In genomic region chr16:89484923-89485679, GRCh38 we compare ENCODE assay signal across 9 cellular contexts. TPM values are rescaled to one million over a fixed set of nuclear protein-coding genes. Genes with fewer than 3 reads are reported as not detected.
DNase-seq lines count a peak whose midpoint lies in the region; ATAC-seq and TF ChIP-seq lines count a peak whose summit lies in the region.
"Had no signal": no experiment of that assay in that cellular context is flagged by ENCODE, and none has a peak within 500 bp of the region (broad histone marks: within the 10 kb centered on the region; RNA-seq: fewer than 3 reads in every experiment).

No MANE protein-coding gene starts in this region.

- intact Hi-C loops in left ventricle myocardium superior (cut with micrococcal nuclease): loop anchor here (10.0 kb wide), 1 partner anchor 140 kb away; no protein-coding TSS in a partner anchor
- intact Hi-C loops in left cardiac atrium (cut with DNase I): loop anchor here in 1 of 2 donors (10.0 kb wide), 1 partner anchor 140 kb away; no protein-coding TSS in a partner anchor
- intact Hi-C loops in esophagus squamous epithelium (cut with DNase I): no loop called here
- intact Hi-C loops in ovary (cut with DNase I): loop anchor here in 2 of 4 donors (5.0 to 10.0 kb wide), 3 partner anchors 148 to 1583 kb away; no protein-coding TSS in a partner anchor

- H2AFZ ChIP-seq in OCI-LY1 (ENCODE audit: low read length): no peak overlapping the region

- no peak for TF ChIP-seq EP300 in ovary (IDR thresholded peaks at IDR 0.05)

- no peak overlapping the region; the same call in 1 of the 2 replicates for H3K9ac ChIP-seq in OCI-LY1 (ENCODE audit: low read length)

- no peaks in the 10 kb centered on the region for H3K9me3 Mint-ChIP-seq in type B pancreatic cell

- peaks cover 89% of the 10 kb centered on the region for H3K79me2 ChIP-seq in OCI-LY1 (ENCODE audit: insufficient read depth, low read length)

- no peaks in the 10 kb centered on the region for H3F3A ChIP-seq in OCI-LY1 (ENCODE audit: insufficient read depth, low read length)

- TF ChIP-seq CTCF in OCI-LY1 (IDR thresholded peaks at IDR 0.05; ENCODE audit: low read length) (no peak), esophagus squamous epithelium (IDR thresholded peaks at IDR 0.05) (no peak), type B pancreatic cell (conservative IDR thresholded peaks at IDR 0.05) (no peak), ovary (IDR thresholded peaks at IDR 0.05) (no peak)

- H3K4me1 ChIP-seq in OCI-LY1 (ENCODE audit: insufficient read depth, low read length, severe bottlenecking): peaks cover 83% of the 10 kb centered on the region
- peaks cover 57 to 90% (median 76%) of the 10 kb centered on the region in 3 donors for H3K4me1 ChIP-seq in esophagus squamous epithelium
- H3K4me1 ChIP-seq in ovary (ENCODE audit: insufficient read depth): peaks cover 30% of the 10 kb centered on the region

- peak; percentile 8 for ATAC-seq in left ventricle myocardium superior
- ATAC-seq in left cardiac atrium: no peak
- ATAC-seq in GM19351 (IDR thresholded peaks at IDR 0.05; ENCODE audit: unreplicated experiment): no peak
- ATAC-seq: HCT116 had no signal

- H3K36me3 ChIP-seq in OCI-LY1 (ENCODE audit: insufficient read depth, low read length) (peaks cover 13% of the 10 kb centered on the region), esophagus squamous epithelium (no peaks in the 10 kb centered on the region), ovary (no peaks in the 10 kb centered on the region)

- H3K4me3 ChIP-seq in OCI-LY1 (ENCODE audit: low read depth, low read length, poor library complexity, severe bottlenecking) (no peak overlapping the region), esophagus squamous epithelium (no peak overlapping the region), ovary (no peak overlapping the region)

- no peaks in the 10 kb centered on the region for H3K27me3 ChIP-seq in OCI-LY1 (ENCODE audit: insufficient read depth, low read length)
- H3K27me3 ChIP-seq in esophagus squamous epithelium: no peaks in the 10 kb centered on the region
- no peaks in the 10 kb centered on the region for H3K27me3 ChIP-seq in ovary

- peaks cover 14% of the 10 kb centered on the region for H3K36me3 Mint-ChIP-seq in type B pancreatic cell

- H3K27ac Mint-ChIP-seq in type B pancreatic cell: peak overlapping the region; percentile 76

- peaks cover 11% of the 10 kb centered on the region; the same call in 1 of the 2 replicates for H4K20me1 ChIP-seq in OCI-LY1 (ENCODE audit: insufficient read depth, low read length)

- peak overlapping the region; percentile 59 for H3K27ac ChIP-seq in OCI-LY1 (ENCODE audit: low read depth, low read length, poor library complexity, severe bottlenecking)
- peak overlapping the region in 3 of 4 donors; percentile 20 to 52 (median 51) for H3K27ac ChIP-seq in esophagus squamous epithelium
- H3K27ac ChIP-seq in ovary: no peak overlapping the region

- H3K4me3 Mint-ChIP-seq in type B pancreatic cell: peak overlapping the region; percentile 30

- TF ChIP-seq POLR2A in esophagus squamous epithelium (IDR thresholded peaks at IDR 0.05) (no peak), ovary (IDR thresholded peaks at IDR 0.05) (no peak)

- no peaks in the 10 kb centered on the region for H3K9me2 ChIP-seq in OCI-LY1 (ENCODE audit: low read depth, low read length)

- peaks cover 73% of the 10 kb centered on the region for H3K4me1 Mint-ChIP-seq in type B pancreatic cell (ENCODE audit: unreplicated experiment)

- H3K27me3 Mint-ChIP-seq in type B pancreatic cell: no peaks in the 10 kb centered on the region

- peak overlapping the region; percentile 34 for H3K4me2 ChIP-seq in OCI-LY1 (ENCODE audit: low read length)

- H3K9me3 ChIP-seq in OCI-LY1 (ENCODE audit: low read length) (no peaks in the 10 kb centered on the region), esophagus squamous epithelium (no peaks in the 10 kb centered on the region), ovary (no peaks in the 10 kb centered on the region)

- no peak for DNase-seq in left ventricle myocardium superior
- no peak for DNase-seq in left cardiac atrium
- no peak for DNase-seq in esophagus squamous epithelium (lab: John Stamatoyannopoulos, UW)
- no peak for DNase-seq in type B pancreatic cell (ENCODE audit: extremely low spot score, unreplicated experiment)
- DNase-seq in NCI-H1092 (lab: John Stamatoyannopoulos, UW): no peak
- no peak for DNase-seq in ovary

- WGBS in esophagus squamous epithelium, 2 donors: 53 to 71% methylated on average over 8 to 11 of the region's 11 CpGs
- WGBS in ovary, 3 donors: 40 to 58% (median 58%) methylated on average over 11 of the region's 11 CpGs

RNA-seq across cellular contexts. Expression of gene ANKRD11, which starts 5.3 kb away (rescaled TPM):
- 75.2 TPM for total RNA-seq in left ventricle myocardium superior
- 10 to 100 TPM; 74.3 to 86.2 TPM for total RNA-seq in left cardiac atrium
- 10 to 100 TPM; 51.0 to 72.7 (median 66.9) TPM for total RNA-seq in esophagus squamous epithelium
- 153 and 155 TPM in 2 replicates for total RNA-seq in type B pancreatic cell (ENCODE audit: low replicate concordance)
- 100 to 1,000 TPM in 5 of 7 donors, 10 to 100 TPM in 2; 56.1 to 188 (median 123) TPM for total RNA-seq in ovary
- 10 to 100 TPM; 52.1 to 68.5 TPM for polyA plus RNA-seq in ovary

RNA-seq across cellular contexts. Expression of gene SPG7, which starts 23.1 kb away (rescaled TPM):
- total RNA-seq in left ventricle myocardium superior (108 TPM), left cardiac atrium (10 to 100 TPM; 78.5 to 99.5 TPM), esophagus squamous epithelium (100 to 1,000 TPM in 1 of 4 donors, 10 to 100 TPM in 3; 65.0 to 104 (median 84.9) TPM), type B pancreatic cell (ENCODE audit: low replicate concordance) (120 and 129 TPM in 2 replicates), ovary (100 to 1,000 TPM in 3 of 7 donors, 10 to 100 TPM in 4; 73.5 to 145 (median 96.0) TPM)
- polyA plus RNA-seq in ovary: 10 to 100 TPM; 48.9 to 76.7 TPM

Comparison
In these comparisons a context has a peak if more than half of its experiments do, and no peak if none do; other contexts are left out.
1. H3K27ac ChIP-seq: peak in OCI-LY1 (single experiment) and esophagus squamous epithelium (3 of 4); none in ovary (0 of 2).